ENCODE assay signal across 7 cellular contexts in the genomic region with DNA sequence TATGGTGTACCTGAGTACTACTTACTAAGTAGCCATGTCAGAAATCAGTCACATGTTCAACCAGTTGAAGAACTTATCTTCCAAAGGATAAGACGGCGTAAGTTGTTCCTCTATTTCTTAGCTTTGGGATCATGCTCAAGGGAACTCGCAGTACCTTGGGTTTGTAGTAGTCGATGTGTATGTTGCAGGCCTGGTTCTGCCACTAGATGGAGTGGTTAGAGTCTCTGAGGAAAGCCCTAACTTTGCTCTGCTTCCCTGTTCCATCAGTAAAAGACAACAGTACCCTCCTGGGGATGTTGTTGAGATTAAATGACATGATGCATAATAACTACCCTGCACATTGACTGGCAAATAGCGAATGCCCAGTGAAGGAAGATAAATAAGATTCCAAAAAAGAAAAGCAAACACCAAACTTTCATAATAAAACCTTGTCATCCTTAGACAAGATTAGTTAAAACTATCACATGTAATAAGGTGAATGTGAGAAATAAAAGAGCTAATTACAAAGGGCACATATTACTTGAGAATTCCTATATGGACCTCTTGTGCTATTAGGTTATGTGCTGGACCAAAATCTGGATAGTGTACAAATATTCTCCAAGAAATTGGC.
DNase-seq lines count a peak whose midpoint lies in the region; ATAC-seq, FAIRE-seq and TF ChIP-seq lines count a peak whose summit lies in the region.

No MANE protein-coding gene starts in this region.

- H3K27ac ChIP-seq in neutrophil = peak overlapping the region; percentile 44

- no peaks in the 10 kb centered on the region for H3K36me3 ChIP-seq in Loucy (ENCODE audit: insufficient read depth, low read length)
- H3K36me3 ChIP-seq in bronchial epithelial cell (ENCODE audit: control insufficient read depth, insufficient read depth, low read length) = no peaks in the 10 kb centered on the region
- peaks cover 41% of the 10 kb centered on the region for H3K36me3 ChIP-seq in neutrophil

- H3K4me2 ChIP-seq in Loucy (ENCODE audit: low read depth, low read length, poor library complexity, severe bottlenecking) = no peak overlapping the region

- POLR2A ChIA-PET in activated CD4-positive, alpha-beta memory T cell treated with anti-CD3 and anti-CD28 coated beads for 36 hours (lab: Charles Lee) = no interaction called here

- intact Hi-C loops in activated CD4-positive, alpha-beta memory T cell treated with anti-CD3 and anti-CD28 coated beads for 36 hours (cut with micrococcal nuclease) = no loop called here

- no peak overlapping the region for H3K4me3 ChIP-seq in Loucy (ENCODE audit: low read length, poor library complexity, severe bottlenecking)
- H3K4me3 ChIP-seq in bronchial epithelial cell (ENCODE audit: low read depth, low read length) = no peak overlapping the region
- H3K4me3 ChIP-seq in neutrophil (ENCODE audit: low read depth in 1 of 2, low read length in 1 of 2) = no peak overlapping the region

- no peak overlapping the region for H2AFZ ChIP-seq in Loucy (ENCODE audit: low read length)

- H3K9me2 ChIP-seq in Loucy (replicated peaks; ENCODE audit: low read depth, low read length) = no peaks in the 10 kb centered on the region

- CTCF ChIA-PET in activated CD4-positive, alpha-beta memory T cell treated with anti-CD3 and anti-CD28 coated beads for 36 hours (lab: Charles Lee) = no interaction called here

- no peaks in the 10 kb centered on the region for H3K27me3 Mint-ChIP-seq in activated CD4-positive, alpha-beta memory T cell treated with anti-CD3 and anti-CD28 coated beads for 36 hours

- H3K9me3 ChIP-seq in Loucy (ENCODE audit: insufficient read depth, low read depth, low read length) (no peaks in the 10 kb centered on the region), neutrophil (no peaks in the 10 kb centered on the region)

- no peaks in the 10 kb centered on the region for H3K4me1 ChIP-seq in Loucy (ENCODE audit: insufficient read depth, low read length, poor library complexity, severe bottlenecking)
- H3K4me1 ChIP-seq in neutrophil (ENCODE audit: control insufficient read depth in 1 of 2, insufficient read depth in 1 of 2, low read depth in 1 of 2, low read length in 1 of 2) = no peaks in the 10 kb centered on the region

- no peaks in the 10 kb centered on the region for H3K4me1 Mint-ChIP-seq in activated CD4-positive, alpha-beta memory T cell treated with anti-CD3 and anti-CD28 coated beads for 36 hours (ENCODE audit: low read depth)

- H3K36me3 Mint-ChIP-seq in activated CD4-positive, alpha-beta memory T cell treated with anti-CD3 and anti-CD28 coated beads for 36 hours = no peaks in the 10 kb centered on the region

- peak; percentile 58 for FAIRE-seq in bronchial epithelial cell (lab: Jason Lieb, UNC)

- no peaks in the 10 kb centered on the region for H3F3A ChIP-seq in Loucy (ENCODE audit: low read depth)

- H4K20me1 ChIP-seq in Loucy (ENCODE audit: insufficient read depth, low read length, poor library complexity, severe bottlenecking) = no peaks in the 10 kb centered on the region

- H3K27me3 ChIP-seq in Loucy (ENCODE audit: insufficient read depth, low read length, poor library complexity, severe bottlenecking) (no peaks in the 10 kb centered on the region), bronchial epithelial cell (ENCODE audit: control insufficient read depth, insufficient read depth, low read length) (no peaks in the 10 kb centered on the region), neutrophil (no peaks in the 10 kb centered on the region)

- ATAC-seq in GM21423 (IDR thresholded peaks at IDR 0.05; ENCODE audit: unreplicated experiment) (no peak), GM19395 (IDR thresholded peaks at IDR 0.05; ENCODE audit: unreplicated experiment) (no peak)

- H3K4me3 Mint-ChIP-seq in activated CD4-positive, alpha-beta memory T cell treated with anti-CD3 and anti-CD28 coated beads for 36 hours = no peak overlapping the region

- H3K9ac ChIP-seq in Loucy (ENCODE audit: low read depth, low read length, poor library complexity, severe bottlenecking) = no peak overlapping the region

- no peaks in the 10 kb centered on the region for H3K79me2 ChIP-seq in Loucy (ENCODE audit: insufficient read depth, low read length)

- H3K9me3 Mint-ChIP-seq in activated CD4-positive, alpha-beta memory T cell treated with anti-CD3 and anti-CD28 coated beads for 36 hours = no peaks in the 10 kb centered on the region

- no peak overlapping the region for H3K27ac Mint-ChIP-seq in activated CD4-positive, alpha-beta memory T cell treated with anti-CD3 and anti-CD28 coated beads for 36 hours

- TF ChIP-seq CTCF in GM10266 (IDR thresholded peaks at IDR 0.05; ENCODE audit: control insufficient read depth, insufficient read depth, low read depth, missing control alignments) (peak; percentile 34), Loucy (conservative IDR thresholded peaks at IDR 0.05; ENCODE audit: low read length) (peak; percentile 27; the same call in 1 of the 2 replicates), bronchial epithelial cell (IDR thresholded peaks at IDR 0.05; ENCODE audit: insufficient read depth, low read length, severe bottlenecking) (peak; percentile 81), neutrophil (IDR thresholded peaks at IDR 0.05) (no peak)

- DNase-seq in GM10266 (ENCODE audit: extremely low spot score) (peak; percentile 30), bronchial epithelial cell (ENCODE audit: low read depth) (peak; percentile 48)
- DNase-seq in activated CD4-positive, alpha-beta memory T cell treated with anti-CD3 and anti-CD28 coated beads for 36 hours = no peak
